15 cellular contexts compared by ENCODE assay signal in genomic region chr6:149806127-149806526, GRCh38. TPM values are rescaled to one million over a fixed set of nuclear protein-coding genes. Genes with fewer than 3 reads are reported as not detected.
A peak's percentile ranks its signal among the peaks of the same experiment; 100 is the strongest.
DNase-seq lines count a peak whose midpoint lies in the region; ATAC-seq and TF ChIP-seq lines count a peak whose summit lies in the region.
"Had no signal": no experiment of that assay in that cellular context is flagged by ENCODE, and none has a peak within 500 bp of the region (broad histone marks: within the 10 kb centered on the region; RNA-seq: fewer than 3 reads in every experiment).

No MANE protein-coding gene starts in this region.

- H3K4me2 ChIP-seq in IMR-90 (ENCODE audit: low read depth, low read length) = no peak overlapping the region

- H2AFZ ChIP-seq in IMR-90 (replicated peaks; ENCODE audit: low read length, poor library complexity) = no peak overlapping the region

- H4K5ac ChIP-seq in IMR-90 (ENCODE audit: low read depth, low read length) = no peak overlapping the region

- H2AK5ac ChIP-seq in IMR-90 (ENCODE audit: low read depth, low read length) = no peak overlapping the region

- H3K79me1 ChIP-seq in IMR-90 (ENCODE audit: low read depth in 1 of 2, low read length in 2 of 2) = peaks cover 6 to 8% of the 10 kb centered on the region in 2 experiments

- TF ChIP-seq CTCF in IMR-90 (conservative IDR thresholded peaks at IDR 0.05; ENCODE audit: low read depth, low read length) = no peak
- TF ChIP-seq CTCF in progenitor cell of endocrine pancreas (IDR thresholded peaks at IDR 0.05; ENCODE audit: unreplicated experiment) = no peak

- no peak overlapping the region for H2AK9ac ChIP-seq in IMR-90 (replicated peaks; ENCODE audit: low read depth, low read length, poor library complexity)

- no peak overlapping the region for H3K56ac ChIP-seq in IMR-90 (ENCODE audit: extremely low read depth, insufficient read depth, low read length)

- H3K18ac ChIP-seq in IMR-90 (ENCODE audit: low read depth, low read length) = no peak overlapping the region

- no peak overlapping the region for H2BK15ac ChIP-seq in IMR-90 (ENCODE audit: low read depth, low read length)

- peaks cover 4% of the 10 kb centered on the region; the same call in 1 of the 2 replicates for H3K36me3 ChIP-seq in IMR-90 (ENCODE audit: control insufficient read depth, insufficient read depth, low read length)

- H3K4me3 Mint-ChIP-seq in T-helper 17 cell (no peak overlapping the region), progenitor cell of endocrine pancreas (ENCODE audit: low read depth) (no peak overlapping the region)
- H3K4me3 Mint-ChIP-seq: activated naive CD4-positive, alpha-beta T cell treated with anti-CD3 and anti-CD28 coated beads, Interleukin-2, amount 50 U/mL, for 24 hours; memory B cell had no signal

- H3K36me3 Mint-ChIP-seq in T-helper 17 cell (ENCODE audit: low read depth) (peaks cover 1% of the 10 kb centered on the region), progenitor cell of endocrine pancreas (ENCODE audit: insufficient read depth) (peaks cover 3% of the 10 kb centered on the region)

- H3K4me1 ChIP-seq in IMR-90 (ENCODE audit: control insufficient read depth, insufficient read depth, low read length) = peaks cover 2% of the 10 kb centered on the region; the same call in 1 of the 2 replicates

- ATAC-seq in IMR-90 (ENCODE audit: low read depth) (no peak), T-helper 17 cell (no peak), HG03196 (IDR thresholded peaks at IDR 0.05; ENCODE audit: unreplicated experiment) (no peak)
- ATAC-seq: gastrocnemius medialis had no signal

- H2BK120ac ChIP-seq in IMR-90 (ENCODE audit: low read depth, low read length) = no peak overlapping the region

- dilution Hi-C loops in IMR-90 (cut with HindIII; ENCODE audit: low sequenced_read_pairs, unreplicated experiment) = no loop called here

- H2BK5ac ChIP-seq in IMR-90 (ENCODE audit: low read depth, low read length, poor library complexity, severe bottlenecking) = no peak overlapping the region

- no peaks in the 10 kb centered on the region for H3K9me3 Mint-ChIP-seq in progenitor cell of endocrine pancreas (ENCODE audit: low read depth)
- H3K9me3 Mint-ChIP-seq: activated naive CD4-positive, alpha-beta T cell treated with anti-CD3 and anti-CD28 coated beads, Interleukin-2, amount 50 U/mL, for 24 hours; memory B cell had no signal

- POLR2A ChIA-PET in IMR-90 (lab: Charles Lee; ENCODE audit: unreplicated experiment) = no interaction called here

- no peaks in the 10 kb centered on the region for H3K9me3 ChIP-seq in IMR-90 (ENCODE audit: control insufficient read depth, insufficient read depth, low read length)
- no peaks in the 10 kb centered on the region for H3K9me3 ChIP-seq in T-helper 17 cell (ENCODE audit: control insufficient read depth, low read length, poor library complexity, severe bottlenecking)

- H3K4me1 Mint-ChIP-seq in T-helper 17 cell = peaks cover 13% of the 10 kb centered on the region
- H3K4me1 Mint-ChIP-seq in progenitor cell of endocrine pancreas (ENCODE audit: low read depth) = no peaks in the 10 kb centered on the region

- H4K91ac ChIP-seq in IMR-90 (ENCODE audit: insufficient read depth, low read depth, low read length) = no peak overlapping the region

- WGBS in IMR-90 (ENCODE audit: extremely low coverage in 2 of 2, insufficient read length in 1 of 2), 2 experiments = 79% methylated on average over 4 of the region's 4 CpGs; no CpG with 5 or more reads in 1 of the 2 experiments

- H3K4me3 ChIP-seq in IMR-90 (ENCODE audit: insufficient read depth, low read depth, low read length) = no peak overlapping the region
- H3K4me3 ChIP-seq: gastrocnemius medialis, skin epidermis had no signal

- intact Hi-C loops in IMR-90 (cut with micrococcal nuclease) = no loop called here

- DNase-seq in EL = peak; percentile 8
- DNase-seq in IMR-90 = peak; percentile 31
- no peak for DNase-seq in T-helper 17 cell
- DNase-seq in glomerular visceral epithelial cell (ENCODE audit: extremely low spot score) = peak; percentile 4
- no peak for DNase-seq in progenitor cell of endocrine pancreas (ENCODE audit: low spot score, unreplicated experiment)
- no peak for DNase-seq in NK-92 treated with Interleukin-12 subunit alpha and Interleukin-12 subunit beta, amount 100 ng/mL, for 24 hours (lab: John Stamatoyannopoulos, UW)
- no peak for DNase-seq in SK-N-DZ (ENCODE audit: low spot score)
- DNase-seq: activated CD4-positive, alpha-beta T cell treated with anti-CD3 and anti-CD28 coated beads, Interleukin-2, amount 50 U/mL, for 4 hours; gastrocnemius medialis; GF-D8 had no signal

- H3K23ac ChIP-seq in IMR-90 (ENCODE audit: low read depth, low read length) = no peak overlapping the region

- no peaks in the 10 kb centered on the region; the same call in 1 of the 2 replicates for H3K9me1 ChIP-seq in IMR-90 (ENCODE audit: insufficient read depth, low read length)

- H4K8ac ChIP-seq in IMR-90 (ENCODE audit: low read depth in 2 of 2, low read length in 2 of 2) = no peak overlapping the region

- no peak overlapping the region for H3K9ac ChIP-seq in IMR-90 (ENCODE audit: low read depth, low read length)

- CTCF ChIA-PET in IMR-90 (lab: Yijun Ruan, JAX) = no interaction called here

- no peak for TF ChIP-seq POLR2A in IMR-90 (IDR thresholded peaks at IDR 0.05; ENCODE audit: low read depth, low read length)

- H3K27ac ChIP-seq in IMR-90 (ENCODE audit: insufficient read depth, low read length) = no peak overlapping the region
- H3K27ac ChIP-seq: C4-2B, gastrocnemius medialis, skin epidermis had no signal

- no peaks in the 10 kb centered on the region for H4K20me1 ChIP-seq in IMR-90 (ENCODE audit: insufficient read depth, low read length)

- H3K27me3 Mint-ChIP-seq in T-helper 17 cell = no peaks in the 10 kb centered on the region
- H3K27me3 Mint-ChIP-seq in progenitor cell of endocrine pancreas = no peaks in the 10 kb centered on the region
- H3K27me3 Mint-ChIP-seq: activated naive CD4-positive, alpha-beta T cell treated with anti-CD3 and anti-CD28 coated beads, Interleukin-2, amount 50 U/mL, for 24 hours; memory B cell had no signal

- H3K27me3 ChIP-seq in IMR-90 (ENCODE audit: control insufficient read depth, insufficient read depth, low read length) = no peaks in the 10 kb centered on the region
- H3K27me3 ChIP-seq: gastrocnemius medialis had no signal

- H3K27ac Mint-ChIP-seq in T-helper 17 cell = peak overlapping the region; percentile 8
- no peak overlapping the region for H3K27ac Mint-ChIP-seq in progenitor cell of endocrine pancreas
- H3K27ac Mint-ChIP-seq: memory B cell had no signal

- H3K4ac ChIP-seq in IMR-90 (ENCODE audit: low read depth, low read length) = no peak overlapping the region

- H2BK20ac ChIP-seq in IMR-90 (ENCODE audit: low read depth, low read length) = no peak overlapping the region

- no TSS peak for BruUV-seq in IMR-90 (replicated peaks; lab: Mats Ljungman, UMichigan)

- no peak overlapping the region for H3K14ac ChIP-seq in IMR-90 (replicated peaks; ENCODE audit: low read depth, low read length)

- no peak for TF ChIP-seq RAD21 in IMR-90 (IDR thresholded peaks at IDR 0.05; ENCODE audit: low read length)

- in situ Hi-C loops in IMR-90 (cut with MboI; ENCODE audit: low sequenced_read_pairs) = no loop called here

TF ChIP-seq in IMR-90, 13 proteins besides CTCF, POLR2A, EP300 and RAD21 (continues in another document):
- TF ChIP-seq ELK1 (IDR thresholded peaks at IDR 0.05; ENCODE audit: borderline replicate concordance, low read depth, low read length) (no peak), SMC3 (IDR thresholded peaks at IDR 0.05; ENCODE audit: low read depth, low read length) (no peak), USF2 (IDR thresholded peaks at IDR 0.05; ENCODE audit: low read depth, low read length) (no peak), MAZ (IDR thresholded peaks at IDR 0.05; ENCODE audit: borderline replicate concordance, low read depth, low read length) (no peak)

RNA-seq across cellular contexts. Expression of gene PCMT1, which starts 56.6 kb away (rescaled TPM):
- 109 and 159 TPM in 2 replicates for total RNA-seq in IMR-90 (2012; rRNA removed)
- polyA plus RNA-seq in IMR-90 (2012; rRNA removed) = 100 and 101 TPM in 2 replicates
- 34.7 and 84.2 TPM in 2 replicates for polyA plus RNA-seq in IMR-90 (2012; cell fraction: cytosol; rRNA removed)
- polyA plus RNA-seq in IMR-90 (2012; cell fraction: nucleus; rRNA removed; ENCODE audit: low replicate concordance) = 19.8 and 52.8 TPM in 2 replicates
- total RNA-seq in T-helper 17 cell = 10 to 100 TPM; 32.4 to 32.9 TPM
- 63.1 and 63.5 TPM in 2 replicates for total RNA-seq in progenitor cell of endocrine pancreas
- 148 and 164 TPM in 2 replicates for polyA plus RNA-seq in SK-N-DZ (2014; cell fraction: cytosol; rRNA removed)
- 82.9 and 95.5 TPM in 2 replicates for polyA plus RNA-seq in SK-N-DZ (2014; cell fraction: nucleus; rRNA removed)

RNA-seq across cellular contexts. Expression of gene LRP11, which starts 58.0 kb away (rescaled TPM):
- total RNA-seq in IMR-90 (2012; rRNA removed) (63.8 and 74.7 TPM in 2 replicates), T-helper 17 cell (1 to 10 TPM; 1.8 to 2.5 TPM), progenitor cell of endocrine pancreas (45.0 and 63.3 TPM in 2 replicates)
- 46.5 and 48.8 TPM in 2 replicates for polyA plus RNA-seq in IMR-90 (2012; rRNA removed)
- 17.7 and 33.4 TPM in 2 replicates for polyA plus RNA-seq in IMR-90 (2012; cell fraction: cytosol; rRNA removed)
- polyA plus RNA-seq in IMR-90 (2012; cell fraction: nucleus; rRNA removed; ENCODE audit: low replicate concordance) = 21.3 and 25.1 TPM in 2 replicates
- polyA plus RNA-seq in SK-N-DZ (2014; cell fraction: cytosol; rRNA removed) = 21.8 and 25.4 TPM in 2 replicates
- polyA plus RNA-seq in SK-N-DZ (2014; cell fraction: nucleus; rRNA removed) = 15.9 and 19.2 TPM in 2 replicates

RNA-seq across cellular contexts. Expression of gene NUP43, which starts 59.8 kb away (rescaled TPM):
- total RNA-seq in IMR-90 (2012; rRNA removed) = 35.0 and 40.5 TPM in 2 replicates
- 7.7 and 14.2 TPM in 2 replicates for polyA plus RNA-seq in IMR-90 (2012; rRNA removed)
- 2.7 and 4.1 TPM in 2 replicates for polyA plus RNA-seq in IMR-90 (2012; cell fraction: cytosol; rRNA removed)
- 3.4 and 16.8 TPM in 2 replicates for polyA plus RNA-seq in IMR-90 (2012; cell fraction: nucleus; rRNA removed; ENCODE audit: low replicate concordance)
- 10 to 100 TPM; 13.7 to 16.3 TPM for total RNA-seq in T-helper 17 cell
- total RNA-seq in progenitor cell of endocrine pancreas = 58.0 and 60.8 TPM in 2 replicates
- 66.3 and 111 TPM in 2 replicates for polyA plus RNA-seq in SK-N-DZ (2014; cell fraction: cytosol; rRNA removed)
- polyA plus RNA-seq in SK-N-DZ (2014; cell fraction: nucleus; rRNA removed) = 47.2 and 57.9 TPM in 2 replicates

Comparison
In these comparisons a context has a peak if more than half of its experiments do, and no peak if none do; other contexts are left out.
1. DNase-seq: peak in EL (single experiment), IMR-90 (single experiment) and glomerular visceral epithelial cell (single experiment); none in T-helper 17 cell (0 of 3), progenitor cell of endocrine pancreas (single experiment), NK-92 treated with Interleukin-12 subunit alpha and Interleukin-12 subunit beta, amount 100 ng/mL, for 24 hours (single experiment) and SK-N-DZ (single experiment).
2. RNA of gene LRP11, which starts 58.0 kb away (total RNA-seq): 63.8 to 74.7 TPM in IMR-90 and 45.0 to 63.3 TPM in progenitor cell of endocrine pancreas; 1.8 to 2.5 TPM in T-helper 17 cell; every median in the first group is over 10 times any median in the second.